In genomic region chr17:6101706-6102105, GRCh38 we compare ENCODE assay signal across 1 cellular context.
TF ChIP-seq lines count a peak whose summit lies in the region.

No MANE protein-coding gene starts in this region.

TF ChIP-seq in H1, 55 proteins besides CTCF, POLR2A, EP300 and RAD21 (continued from another document):
- TF ChIP-seq JUND (IDR thresholded peaks at IDR 0.05; ENCODE audit: low read length) (no peak), ATF2 (IDR thresholded peaks at IDR 0.05; ENCODE audit: low read length) (no peak), RNF2 (IDR thresholded peaks at IDR 0.05; ENCODE audit: borderline replicate concordance, low read depth, low read length, missing control alignments, poor library complexity, severe bottlenecking) (no peak), CHD1 (IDR thresholded peaks at IDR 0.05; ENCODE audit: low read depth, low read length) (no peak), TBP (IDR thresholded peaks at IDR 0.05; ENCODE audit: low read depth, low read length) (no peak), GABPA (IDR thresholded peaks at IDR 0.05; ENCODE audit: borderline replicate concordance, insufficient read depth, low read length) (no peak)
